30 cellular contexts compared by ENCODE assay signal in the genomic region with DNA sequence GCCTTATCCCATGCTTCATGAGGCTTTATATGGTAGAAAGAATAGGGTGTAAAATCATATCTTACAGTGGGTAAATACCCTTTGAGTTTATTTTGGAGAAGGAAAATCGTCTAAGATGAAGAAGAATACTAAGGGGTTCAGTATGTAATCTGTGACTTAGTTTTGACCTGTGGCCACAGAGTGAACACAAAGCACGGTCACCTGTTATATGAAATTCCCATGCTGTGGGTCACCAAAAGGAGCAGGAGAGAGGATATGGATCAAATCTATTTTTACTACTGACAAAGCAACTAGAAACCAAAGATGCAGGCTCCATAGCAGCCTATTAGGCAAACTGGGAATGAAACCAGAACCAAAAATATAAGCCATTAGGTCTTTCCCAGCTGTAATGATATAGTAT. TPM values are rescaled to one million over a fixed set of nuclear protein-coding genes. Genes with fewer than 3 reads are reported as not detected.
"Had no signal": no experiment of that assay in that cellular context is flagged by ENCODE, and none has a peak within 500 bp of the region (broad histone marks: within the 10 kb centered on the region; RNA-seq: fewer than 3 reads in every experiment).

No MANE protein-coding gene starts in this region.

- H3K36me3 ChIP-seq: stomach, suprapubic skin, thoracic aorta, thyroid gland, tibial artery, tibial nerve, transverse colon, upper lobe of left lung, upper lobe of right lung, uterus, vagina had no signal

- H3K9me3 ChIP-seq: suprapubic skin, testis, thoracic aorta, thyroid gland, transverse colon, upper lobe of right lung, uterus, vagina had no signal

- H3K27ac ChIP-seq: stomach, suprapubic skin, testis, thoracic aorta, thyroid gland, tibial artery, tibial nerve, transverse colon, upper lobe of left lung, upper lobe of right lung, uterus, vagina had no signal

- ATAC-seq: stimulated activated effector memory CD8-positive, alpha-beta T cell treated with anti-CD3 and anti-CD28 coated beads, Interleukin-12 subunit alpha, Interleukin-12 subunit beta, amount 100 ng/mL, for 72 hours; stimulated activated memory B cell treated with anti-CD40 and anti-IgM and Interleukin-4, amounts not matched to agents 10 μg/mL and 1 μg/mL and 100 μg/mL, for 72 hours; stimulated activated naive B cell treated with anti-CD40 and anti-IgM and Interleukin-4, amounts not matched to agents 10 μg/mL and 1 μg/mL and 100 μg/mL, for 72 hours; stimulated activated naive CD8-positive, alpha-beta T cell treated with anti-CD3 and anti-CD28 coated beads, Interleukin-15, amount 100 ng/mL, for 72 hours; stimulated activated naive CD8-positive, alpha-beta T cell treated with anti-CD3 and anti-CD28 coated beads, Interleukin-15, Interleukin-2, amounts not matched to agents 100 U/mL and 50 U/mL, for 24 hours; upper lobe of right lung had no signal

- H3K4me1 ChIP-seq: suprapubic skin, testis, thyroid gland, tibial artery, tibial nerve, transverse colon, upper lobe of left lung, upper lobe of right lung, uterus, vagina had no signal

- H3K27me3 ChIP-seq: stomach, suprapubic skin, testis, thyroid gland, tibial artery, tibial nerve, transverse colon, upper lobe of left lung, upper lobe of right lung, uterus, vagina had no signal

- DNase-seq: stimulated activated CD4-positive, alpha-beta T cell treated with anti-CD3 and anti-CD28 coated beads, Interleukin-2, amount 100 ng/mL, for 48 hours; stimulated activated CD4-positive, alpha-beta T cell treated with anti-CD3 and anti-CD28 coated beads, Interleukin-4, amount 100 ng/mL, for 1 hour; stimulated activated CD4-positive, alpha-beta T cell treated with anti-CD3 and anti-CD28 coated beads, Interleukin-4, amount 100 ng/mL, for 24 hours; stimulated activated CD4-positive, alpha-beta T cell treated with anti-CD3 and anti-CD28 coated beads, Interleukin-4, amount 100 ng/mL, for 4 hours; stimulated activated CD8-positive, alpha-beta memory T cell treated with anti-CD3 and anti-CD28 coated beads, Interleukin-4, amount 100 ng/mL, for 48 hours; stimulated activated naive B cell treated with anti-CD40 and anti-IgM and Interleukin-4, amounts not matched to agents 10 μg/mL and 1 μg/mL and 100 μg/mL, for 72 hours; stimulated activated naive CD4-positive, alpha-beta T cell; stimulated activated naive CD4-positive, alpha-beta T cell treated with Interleukin-2 at 50 U/mL for 16 hours; stimulated activated naive CD8-positive, alpha-beta T cell treated with anti-CD3 and anti-CD28 coated beads, Interleukin-15, amount 100 ng/mL, for 72 hours; stimulated activated naive CD8-positive, alpha-beta T cell treated with anti-CD3 and anti-CD28 coated beads, Interleukin-15, Interleukin-2, amounts not matched to agents 100 U/mL and 50 U/mL, for 24 hours; stomach; substantia nigra; testis; thyroid gland; tibial artery; transverse colon; trophoblast cell; upper lobe of left lung; upper lobe of right lung; uterus had no signal

- H3K4me3 ChIP-seq: stomach, suprapubic skin, testis, thoracic aorta, thyroid gland, tibial artery, tibial nerve, transverse colon, upper lobe of left lung, upper lobe of right lung, uterus, vagina had no signal

RNA-seq across cellular contexts. Expression of a gene that starts 3.6 kb away (rescaled TPM):
- total RNA-seq: stomach, subcutaneous adipose tissue, temporal lobe, thoracic aorta, thyroid gland, tibial nerve, transverse colon, upper lobe of right lung, ureter, urinary bladder, uterus, vagina had no signal
- polyA plus RNA-seq: stomach had no signal
